ENCODE assay signal across 14 cellular contexts in genomic region chr10:85280014-85280413, GRCh38.
A peak's percentile ranks its signal among the peaks of the same experiment; 100 is the strongest.
DNase-seq lines count a peak whose midpoint lies in the region; ATAC-seq, FAIRE-seq and TF ChIP-seq lines count a peak whose summit lies in the region.
"Had no signal": no experiment of that assay in that cellular context is flagged by ENCODE, and none has a peak within 500 bp of the region (broad histone marks: within the 10 kb centered on the region; RNA-seq: fewer than 3 reads in every experiment).

No MANE protein-coding gene starts in this region.

- H3K36me3 ChIP-seq in liver (ENCODE audit: control insufficient read depth in 4 of 4, insufficient read depth in 3 of 4, low read depth in 1 of 4, low read length in 3 of 4): no peaks in the 10 kb centered on the region
- H3K36me3 ChIP-seq: sigmoid colon had no signal

- no peak for FAIRE-seq in RCC 7860 (lab: Jason Lieb, UNC)

- H3K4me3 ChIP-seq in liver (ENCODE audit: low read depth in 1 of 3, low read length in 3 of 3) (no peak overlapping the region), lower leg skin (ENCODE audit: low read depth, poor library complexity, severe bottlenecking) (no peak overlapping the region)
- H3K4me3 ChIP-seq: mucosa of descending colon, sigmoid colon had no signal

- ATAC-seq in GM21717 (IDR thresholded peaks at IDR 0.05; ENCODE audit: unreplicated experiment): no peak
- ATAC-seq: mucosa of descending colon had no signal

- TF ChIP-seq POLR2A in lower leg skin (IDR thresholded peaks at IDR 0.05): no peak

- TF ChIP-seq RAD21 in liver (IDR thresholded peaks at IDR 0.05): peak in 1 of 2 donors; percentile 43

- no peaks in the 10 kb centered on the region for H3K27me3 ChIP-seq in liver (ENCODE audit: control insufficient read depth in 4 of 4, insufficient read depth in 4 of 4, low read length in 3 of 4)
- H3K27me3 ChIP-seq: sigmoid colon had no signal

- H3K4me1 ChIP-seq in liver (ENCODE audit: control insufficient read depth in 4 of 4, insufficient read depth in 4 of 4, low read length in 3 of 4): peaks cover 2 to 13% (median 6%) of the 10 kb centered on the region in 4 donors
- H3K4me1 ChIP-seq: sigmoid colon had no signal

- WGBS in liver: 48% methylated on average over 4 of the region's 4 CpGs
- WGBS in lower leg skin, 2 donors: 41 to 54% methylated on average over 4 of the region's 4 CpGs

- no peak overlapping the region for H3K27ac ChIP-seq in liver (ENCODE audit: low read depth in 1 of 2, low read length in 2 of 2)
- H3K27ac ChIP-seq: sigmoid colon had no signal

- intact Hi-C loops in lower leg skin (cut with DNase I; ENCODE audit: low total_unique reads): no loop called here

- DNase-seq in DMS153 (lab: John Stamatoyannopoulos, UW) (peak; percentile 45), NCI-H146 (lab: John Stamatoyannopoulos, UW) (peak; percentile 63), T1000 (lab: John Stamatoyannopoulos, UW) (peak; percentile 28), RCC 7860 (ENCODE audit: low spot score) (no peak), amygdala (lab: John Stamatoyannopoulos, UW) (no peak), lower leg skin (ENCODE audit: low spot score in 2 of 2) (no peak)
- DNase-seq: activated CD4-positive, alpha-beta T cell treated with anti-CD3 and anti-CD28 coated beads for 48 hours; activated naive CD4-positive, alpha-beta T cell treated with anti-CD3 and anti-CD28 coated beads for 36 hours; IMR-90; sigmoid colon; T-helper 9 cell had no signal

- H3K9ac ChIP-seq in liver (ENCODE audit: low read depth in 1 of 2, low read length in 2 of 2): no peak overlapping the region

- TF ChIP-seq CTCF in liver (IDR thresholded peaks at IDR 0.05; ENCODE audit: low read depth, low read length, missing input control) (no peak), lower leg skin (IDR thresholded peaks at IDR 0.05) (no peak)

- no peaks in the 10 kb centered on the region for H3K9me3 ChIP-seq in liver (ENCODE audit: control insufficient read depth in 4 of 4, low read length in 3 of 4)
- H3K9me3 ChIP-seq: mucosa of descending colon, sigmoid colon had no signal

TF ChIP-seq in liver, 16 proteins besides CTCF, POLR2A, EP300 and RAD21:
- TF ChIP-seq MAX (IDR thresholded peaks at IDR 0.05) (no peak), ATF3 (IDR thresholded peaks at IDR 0.05) (no peak), FOXA2 (IDR thresholded peaks at IDR 0.05) (peak; percentile 46), EGR1 (IDR thresholded peaks at IDR 0.05; ENCODE audit: low read depth in 2 of 2) (no peak), ZBTB33 (IDR thresholded peaks at IDR 0.05) (no peak), FOXA1 (IDR thresholded peaks at IDR 0.05) (peak; percentile 30), TAF1 (conservative IDR thresholded peaks at IDR 0.05) (no peak), NR2F2 (IDR thresholded peaks at IDR 0.05) (no peak), JUND (IDR thresholded peaks at IDR 0.05) (no peak), HNF4A (conservative IDR thresholded peaks at IDR 0.05) (peak; percentile 28 to 49), GABPA (IDR thresholded peaks at IDR 0.05 in 1 of 2, conservative IDR thresholded peaks at IDR 0.05 in 1 of 2) (no peak), SP1 (IDR thresholded peaks at IDR 0.05) (peak; percentile 52)

Comparison
In these comparisons a context has a peak if more than half of its experiments do, and no peak if none do; other contexts are left out.
1. DNase-seq: peak in DMS153 (single experiment), NCI-H146 (single experiment) and T1000 (single experiment); none in RCC 7860 (single experiment), amygdala (0 of 56) and lower leg skin (0 of 2).